ENCODE assay signal across 1 cellular context in genomic region chr7:66913118-66914049, GRCh38.
TF ChIP-seq lines count a peak whose summit lies in the region.

No MANE protein-coding gene starts in this region.

TF ChIP-seq in K562, 482 proteins besides CTCF, POLR2A, EP300 and RAD21 (continued from another document and continues in another):
- TF ChIP-seq ZBTB40 (IDR thresholded peaks at IDR 0.05) (peak; percentile 27; the same call in 1 of the 2 replicates), ZBTB40 (CRISPR knock-in tag; IDR thresholded peaks at IDR 0.05) (no peak), ATF3 (IDR thresholded peaks at IDR 0.05) (peak; percentile 85), ATF3 (CRISPR knock-in tag; conservative IDR thresholded peaks at IDR 0.05) (no peak; the same call in 1 of the 2 replicates), ZNF398 (CRISPR knock-in tag; IDR thresholded peaks at IDR 0.05) (no peak), CEBPG (CRISPR knock-in tag; IDR thresholded peaks at IDR 0.05) (no peak), CEBPG (tag; conservative IDR thresholded peaks at IDR 0.05 in 1 of 2, IDR thresholded peaks at IDR 0.05 in 1 of 2) (no peak), BCOR (IDR thresholded peaks at IDR 0.05) (peak; percentile 57), MITF (IDR thresholded peaks at IDR 0.05) (no peak), NFYB (IDR thresholded peaks at IDR 0.05; ENCODE audit: extremely low read depth, insufficient read length) (no peak), ZMIZ1 (IDR thresholded peaks at IDR 0.05; ENCODE audit: low read depth in 2 of 2, low read length in 2 of 2) (no peak), KLF1 (tag; IDR thresholded peaks at IDR 0.05) (0 out of 2 replicates have a peak, but pooled peaks have one; percentile 34), U2AF1 (optimal IDR thresholded peaks at IDR 0.05; ENCODE audit: low read depth, low read length) (no peak), AFF1 (IDR thresholded peaks at IDR 0.05; ENCODE audit: low read depth in 1 of 2, partially characterized antibody in 2 of 2) (no peak), ZNF3 (CRISPR knock-in tag; IDR thresholded peaks at IDR 0.05) (no peak), RBM39 (optimal IDR thresholded peaks at IDR 0.05; ENCODE audit: low read depth, low read length) (no peak), ETV6 (IDR thresholded peaks at IDR 0.05; ENCODE audit: borderline replicate concordance in 1 of 2, low read depth in 2 of 2, low read length in 1 of 2) (no peak), ETV6 (CRISPR knock-in tag; IDR thresholded peaks at IDR 0.05; ENCODE audit: borderline replicate concordance) (no peak), ARID3A (IDR thresholded peaks at IDR 0.05; ENCODE audit: borderline replicate concordance, low read depth, low read length) (no peak), NR1H2 (CRISPR knock-in tag; IDR thresholded peaks at IDR 0.05) (no peak), HDAC1 (IDR thresholded peaks at IDR 0.05) (no peak), TSHZ1 (CRISPR knock-in tag; IDR thresholded peaks at IDR 0.05) (no peak), FOXA3 (CRISPR knock-in tag; conservative IDR thresholded peaks at IDR 0.05 in 1 of 2, IDR thresholded peaks at IDR 0.05 in 1 of 2) (peak in 1 of 2 experiments; percentile 34; a peak in 1 of 4 replicates), ZFX (CRISPR knock-in tag; IDR thresholded peaks at IDR 0.05) (no peak), ZNF76 (CRISPR knock-in tag; IDR thresholded peaks at IDR 0.05; ENCODE audit: borderline replicate concordance) (no peak)
